ENCODE assay signal across 28 cellular contexts in genomic region chr11:93967258-93967657, GRCh38. TPM values are rescaled to one million over a fixed set of nuclear protein-coding genes. Genes with fewer than 3 reads are reported as not detected.
DNase-seq lines count a peak whose midpoint lies in the region; ATAC-seq, FAIRE-seq and TF ChIP-seq lines count a peak whose summit lies in the region.
"Had no signal": no experiment of that assay in that cellular context is flagged by ENCODE, and none has a peak within 500 bp of the region (broad histone marks: within the 10 kb centered on the region; RNA-seq: fewer than 3 reads in every experiment).

No MANE protein-coding gene starts in this region.

- FAIRE-seq in D721Med (lab: Jason Lieb, UNC): no peak
- FAIRE-seq in K562 (lab: Jason Lieb, UNC): no peak
- FAIRE-seq: A549, GM12891, GM18507, GM19239 had no signal

- H3K23ac ChIP-seq in IMR-90 (ENCODE audit: low read depth, low read length): no peak overlapping the region

- H2AK9ac ChIP-seq in IMR-90 (replicated peaks; ENCODE audit: low read depth, low read length, poor library complexity): no peak overlapping the region

- dilution Hi-C loops in IMR-90 (cut with HindIII; ENCODE audit: low sequenced_read_pairs, unreplicated experiment): no loop called here

- no peaks in the 10 kb centered on the region for H3K79me2 ChIP-seq in K562 (ENCODE audit: control insufficient read depth, insufficient read depth, low read length)

- H3K4me2 ChIP-seq in IMR-90 (ENCODE audit: low read depth, low read length) (no peak overlapping the region), K562 (ENCODE audit: insufficient read depth, low read length) (no peak overlapping the region)
- H3K4me2 ChIP-seq: A549; BLaER1 treated with 17β-estradiol and CSF1 and Interleukin-3, amounts not matched to agents 10 nM and 100 nM had no signal

- intact Hi-C loops in IMR-90 (cut with micrococcal nuclease) (no loop called here), K562 (cut with micrococcal nuclease) (no loop called here)

- CTCF ChIA-PET in IMR-90 (lab: Yijun Ruan, JAX) (no interaction called here), K562 (lab: Yijun Ruan, JAX; ENCODE audit: low intra/inter-chr PET ratio) (no interaction called here)

- H3K4me1 ChIP-seq in IMR-90 (ENCODE audit: control insufficient read depth, insufficient read depth, low read length) (no peaks in the 10 kb centered on the region), K562 (replicated peaks in 1 of 2; ENCODE audit: control insufficient read depth in 2 of 2, insufficient read depth in 2 of 2, low read length in 2 of 2) (peaks cover 0 to 12% of the 10 kb centered on the region in 2 experiments; a peak in 4 of 5 replicates)
- H3K4me1 ChIP-seq: A549; BLaER1 treated with 17β-estradiol and CSF1 and Interleukin-3, amounts not matched to agents 10 nM and 100 nM had no signal

- H3K9me3 ChIP-seq in IMR-90 (ENCODE audit: control insufficient read depth, insufficient read depth, low read length) (no peaks in the 10 kb centered on the region), K562 (replicated peaks; ENCODE audit: control insufficient read depth, insufficient read depth, low read depth, low read length) (no peaks in the 10 kb centered on the region)
- H3K9me3 ChIP-seq: A549; BE2C; BLaER1 treated with 17β-estradiol and CSF1 and Interleukin-3, amounts not matched to agents 10 nM and 100 nM had no signal

- H4K20me1 ChIP-seq in IMR-90 (ENCODE audit: insufficient read depth, low read length) (no peaks in the 10 kb centered on the region), K562 (replicated peaks; ENCODE audit: control insufficient read depth, insufficient read depth, low read length) (no peaks in the 10 kb centered on the region)
- H4K20me1 ChIP-seq: BLaER1 treated with 17β-estradiol and CSF1 and Interleukin-3, amounts not matched to agents 10 nM and 100 nM had no signal

- TF ChIP-seq EP300 in K562 (IDR thresholded peaks at IDR 0.05; ENCODE audit: low read length): no peak

- no peak overlapping the region for H3K56ac ChIP-seq in IMR-90 (ENCODE audit: extremely low read depth, insufficient read depth, low read length)

- no peaks in the 10 kb centered on the region for H3K9me1 ChIP-seq in IMR-90 (ENCODE audit: insufficient read depth, low read length)
- H3K9me1 ChIP-seq in K562 (ENCODE audit: control insufficient read depth, insufficient read depth, low read length): no peaks in the 10 kb centered on the region

- H2BK15ac ChIP-seq in IMR-90 (ENCODE audit: low read depth, low read length): no peak overlapping the region

- no CpG with 5 or more reads among the region's 4 CpGs for WGBS in IMR-90 (ENCODE audit: extremely low coverage in 2 of 2, insufficient read length in 1 of 2), 2 experiments
- 64% methylated on average over 4 of the region's 4 CpGs for WGBS in K562 (ENCODE audit: insufficient coverage, low coverage, missing lambda C conversion rate)

- H2BK5ac ChIP-seq in IMR-90 (ENCODE audit: low read depth, low read length, poor library complexity, severe bottlenecking): no peak overlapping the region

- H4K5ac ChIP-seq in IMR-90 (ENCODE audit: low read depth, low read length): no peak overlapping the region

- H4K8ac ChIP-seq in IMR-90 (ENCODE audit: low read depth in 2 of 2, low read length in 2 of 2): no peak overlapping the region

- no peak overlapping the region for H3K14ac ChIP-seq in IMR-90 (replicated peaks; ENCODE audit: low read depth, low read length)

- BruUV-seq in IMR-90 (replicated peaks; lab: Mats Ljungman, UMichigan) (no TSS peak), K562 (replicated peaks; lab: Mats Ljungman, UMichigan) (no TSS peak)

- ATAC-seq in IMR-90 (ENCODE audit: low read depth): no peak
- ATAC-seq in K562: no peak
- ATAC-seq in HG03457 (IDR thresholded peaks at IDR 0.05; ENCODE audit: unreplicated experiment): no peak
- ATAC-seq: A549, HCT116 had no signal

- no peak overlapping the region for H2BK20ac ChIP-seq in IMR-90 (ENCODE audit: low read depth, low read length)

- H3K79me1 ChIP-seq in IMR-90 (ENCODE audit: low read depth in 1 of 2, low read length in 2 of 2): no peaks in the 10 kb centered on the region

- DNase-seq in D721Med (ENCODE audit: insufficient read length, low spot score) (peak; percentile 23), IMR-90 (no peak), OCI-M1 (lab: John Stamatoyannopoulos, UW) (peak; percentile 70), K562 (ENCODE audit: extremely low read depth in 1 of 4, low spot score in 3 of 4) (no peak), OCI-M2 (lab: John Stamatoyannopoulos, UW; ENCODE audit: unreplicated experiment) (no peak), kidney tubule cell (ENCODE audit: low spot score) (no peak)
- DNase-seq: 8988T; ACHN; AML-193; BE2C; CD4-positive, alpha-beta T cell; CD8-positive, alpha-beta memory T cell; DMS53; DMS79 treated with DMSO at 0.1 percent for 48 hours; GF-D8; GM23248; H9 had no signal

- H3K18ac ChIP-seq in IMR-90 (ENCODE audit: low read depth, low read length): no peak overlapping the region

- H3K27ac ChIP-seq in IMR-90 (ENCODE audit: insufficient read depth, low read length) (no peak overlapping the region), K562 (ENCODE audit: extremely low read depth, low read depth, low read length) (no peak overlapping the region)
- H3K27ac ChIP-seq: A549; BLaER1 treated with 17β-estradiol and CSF1 and Interleukin-3, amounts not matched to agents 10 nM and 100 nM; GM23248 had no signal

- H2AK5ac ChIP-seq in IMR-90 (ENCODE audit: low read depth, low read length): no peak overlapping the region

- TF ChIP-seq POLR2A in IMR-90 (IDR thresholded peaks at IDR 0.05; ENCODE audit: low read depth, low read length): no peak
- TF ChIP-seq POLR2A in K562 (conservative IDR thresholded peaks at IDR 0.05): no peak

- TF ChIP-seq RAD21 in IMR-90 (IDR thresholded peaks at IDR 0.05; ENCODE audit: low read length): no peak
- no peak for TF ChIP-seq RAD21 in K562 (CRISPR knock-in tag; conservative IDR thresholded peaks at IDR 0.05 in 1 of 2, IDR thresholded peaks at IDR 0.05 in 1 of 2)

- H3K4me3 ChIP-seq in IMR-90 (ENCODE audit: insufficient read depth, low read depth, low read length) (no peak overlapping the region), K562 (no peak overlapping the region)
- H3K4me3 ChIP-seq: A549; BLaER1 treated with 17β-estradiol and CSF1 and Interleukin-3, amounts not matched to agents 10 nM and 100 nM; GM23248 had no signal

- H3K36me3 ChIP-seq in IMR-90 (ENCODE audit: control insufficient read depth, insufficient read depth, low read length) (no peaks in the 10 kb centered on the region), K562 (ENCODE audit: control insufficient read depth, insufficient read depth, low read length) (no peaks in the 10 kb centered on the region)
- H3K36me3 ChIP-seq: BE2C; BLaER1 treated with 17β-estradiol and CSF1 and Interleukin-3, amounts not matched to agents 10 nM and 100 nM had no signal

- H3K27me3 ChIP-seq in IMR-90 (ENCODE audit: control insufficient read depth, insufficient read depth, low read length): peaks cover 10% of the 10 kb centered on the region
- H3K27me3 ChIP-seq in K562 (ENCODE audit: control insufficient read depth in 2 of 2, insufficient read depth in 2 of 2, low read length in 2 of 2): no peaks in the 10 kb centered on the region
- H3K27me3 ChIP-seq: BE2C; BLaER1 treated with 17β-estradiol and CSF1 and Interleukin-3, amounts not matched to agents 10 nM and 100 nM had no signal

- H4K91ac ChIP-seq in IMR-90 (ENCODE audit: insufficient read depth, low read depth, low read length): no peak overlapping the region

- in situ Hi-C loops in IMR-90 (cut with MboI; ENCODE audit: low sequenced_read_pairs) (no loop called here), K562 (cut with MboI) (no loop called here)

- no peak overlapping the region for H3K4ac ChIP-seq in IMR-90 (ENCODE audit: low read depth, low read length)

- TF ChIP-seq CTCF in D721Med (IDR thresholded peaks at IDR 0.05; ENCODE audit: insufficient read depth, missing control alignments) (no peak), IMR-90 (conservative IDR thresholded peaks at IDR 0.05; ENCODE audit: low read depth, low read length) (no peak), K562 (IDR thresholded peaks at IDR 0.05 in 2 of 3, conservative IDR thresholded peaks at IDR 0.05 in 1 of 3; ENCODE audit: insufficient read depth in 2 of 3, low read depth in 1 of 3, low read length in 3 of 3) (no peak)

- no peak overlapping the region for H2BK120ac ChIP-seq in IMR-90 (ENCODE audit: low read depth, low read length)

- H2AFZ ChIP-seq in IMR-90 (replicated peaks; ENCODE audit: low read length, poor library complexity) (no peak overlapping the region), K562 (ENCODE audit: low read depth, low read length) (peak overlapping the region; percentile 45; the same call in 1 of the 2 replicates)
- H2AFZ ChIP-seq: GM23248 had no signal

- no peak overlapping the region for H3K9ac ChIP-seq in IMR-90 (ENCODE audit: low read depth, low read length)
- no peak overlapping the region for H3K9ac ChIP-seq in K562 (ENCODE audit: insufficient read depth in 1 of 2, low read depth in 2 of 2, low read length in 2 of 2)
- H3K9ac ChIP-seq: BLaER1 treated with 17β-estradiol and CSF1 and Interleukin-3, amounts not matched to agents 10 nM and 100 nM; GM23248 had no signal

- POLR2A ChIA-PET in IMR-90 (lab: Charles Lee; ENCODE audit: unreplicated experiment) (no interaction called here), K562 (lab: Yijun Ruan, JAX) (interaction anchor here (1.1 kb wide), 1 partner anchor 9 kb away, joined by 4 read pairs; no protein-coding TSS in a partner anchor)

RNA-seq across cellular contexts. Expression of gene HEPHL1, which starts 53.9 kb away (rescaled TPM):
- total RNA-seq in IMR-90 (2012; rRNA removed) (under 0.01 TPM in 1 of 2 replicates, not detected in the other), K562 (2014; rRNA removed) (not detected in 2 replicates), K562 (2014; rRNA removed; fragmentation: Illumina TruSeq; extraction: Trizol) (not detected in 2 replicates), K562 (2015; rRNA removed; fragmentation: Illumina TruSeq; extraction: Trizol) (0.04 TPM in 1 of 2 replicates, not detected in the other), K562 (2021) (not detected in 2 replicates)
- polyA plus RNA-seq in IMR-90 (2012; rRNA removed) (0.01 and 0.02 TPM in 2 replicates), K562 (2011; rRNA removed) (0.01 TPM in 1 of 2 replicates, not detected in the other), K562 (2014; fragmentation: Illumina TruSeq; extraction: Trizol) (not detected in 2 replicates), K562 (2014; fragmentation: Nextera tagmentation; extraction: Ambion mirVana) (not detected), K562 (2014; rRNA removed) (0.01 TPM in 1 of 2 replicates, not detected in the other)
- polyA plus RNA-seq in IMR-90 (2012; cell fraction: cytosol; rRNA removed): not detected in 2 replicates
- 0.01 TPM in 1 of 2 replicates, not detected in the other for polyA plus RNA-seq in IMR-90 (2012; cell fraction: nucleus; rRNA removed; ENCODE audit: low replicate concordance)
- total RNA-seq in K562 (2011; cell fraction: chromatin; rRNA removed; ENCODE audit: low replicate concordance): not detected in 2 replicates
- not detected in 2 replicates for total RNA-seq in K562 (2011; cell fraction: nucleolus; rRNA removed)
- total RNA-seq in K562 (2011; cell fraction: nucleoplasm; rRNA removed): not detected in 2 replicates
- polyA plus RNA-seq in K562 (2011; cell fraction: cytosol; rRNA removed): 0.01 TPM in 1 of 2 replicates, not detected in the other
- polyA plus RNA-seq in K562 (2011; cell fraction: nucleus; rRNA removed): not detected in 2 replicates
- polyA plus RNA-seq in K562 (2012): 0.01 TPM in 2 replicates
- polyA minus RNA-seq in K562 (2011; rRNA and poly(A)+ RNA removed): not detected in 2 replicates
- polyA minus RNA-seq in K562 (2011; cell fraction: cytosol; rRNA and poly(A)+ RNA removed): not detected in 2 replicates
- not detected in 2 replicates for polyA minus RNA-seq in K562 (2011; cell fraction: nucleus; rRNA and poly(A)+ RNA removed)
- total RNA-seq: CD4-positive, alpha-beta T cell; CD8-positive, alpha-beta memory T cell; Daoy; G401; GM23248; H4; H9 had no signal
- polyA plus RNA-seq: A549; CD14-positive monocyte; CD8-positive, alpha-beta memory T cell; GM23248 had no signal

Comparison
In these comparisons a context has a peak if more than half of its experiments do, and no peak if none do; other contexts are left out.
1. DNase-seq: peak in D721Med (single experiment) and OCI-M1 (single experiment); none in IMR-90 (single experiment), K562 (0 of 4), OCI-M2 (single experiment) and kidney tubule cell (single experiment).